In the genomic region with DNA sequence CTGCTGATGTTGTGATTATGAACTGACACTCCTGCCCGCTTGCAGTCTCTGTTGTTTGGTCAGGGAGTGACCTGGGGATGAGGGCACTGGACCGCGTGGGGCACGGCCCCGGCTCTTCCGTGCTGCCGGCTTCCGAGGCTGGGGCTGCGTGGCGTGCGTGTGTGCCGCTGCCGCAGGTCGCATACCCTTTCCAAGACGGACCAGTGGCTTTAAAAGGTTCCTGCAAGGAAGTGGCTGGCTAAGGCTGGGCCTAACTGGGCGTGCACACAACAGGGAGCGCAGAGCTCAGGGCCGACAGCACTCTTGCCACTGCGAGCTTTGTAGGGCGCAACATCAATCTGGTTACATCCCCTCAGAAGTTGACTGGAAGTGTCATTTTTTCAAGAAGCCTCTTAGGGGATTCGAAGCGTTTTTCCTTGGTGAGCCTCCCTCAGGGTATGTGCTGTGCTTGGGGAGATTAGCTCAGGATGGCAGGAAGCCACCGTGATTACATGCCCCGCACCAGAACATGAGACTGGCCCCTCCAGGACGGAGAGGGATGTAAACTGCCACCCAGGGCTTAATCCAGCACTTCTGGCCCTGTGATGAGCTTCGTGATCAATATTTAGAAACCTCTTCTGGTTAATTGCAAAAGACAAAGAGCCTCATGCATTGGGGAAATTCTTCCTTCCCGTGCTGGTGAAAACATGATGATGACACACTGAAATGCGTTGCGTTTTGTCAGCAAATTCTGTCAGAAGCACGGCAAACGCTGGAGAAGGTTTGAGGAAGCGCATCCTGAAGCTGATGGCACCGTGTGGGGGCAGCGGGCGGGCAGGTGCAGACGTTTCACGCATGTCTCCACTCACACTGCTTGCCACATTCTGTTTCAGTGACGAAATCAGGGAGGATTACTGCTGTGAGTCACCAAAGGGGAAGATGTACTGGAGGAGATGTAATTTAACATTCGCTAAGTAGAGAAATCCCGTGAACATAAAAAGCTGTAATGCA, we compare ENCODE assay signal across 8 cellular contexts. TPM values are rescaled to one million over a fixed set of nuclear protein-coding genes. Genes with fewer than 3 reads are reported as not detected.
A peak's percentile ranks its signal among the peaks of the same experiment; 100 is the strongest.
DNase-seq lines count a peak whose midpoint lies in the region; ATAC-seq and TF ChIP-seq lines count a peak whose summit lies in the region.

No MANE protein-coding gene starts in this region.

- TF ChIP-seq EP300 in SK-N-SH (IDR thresholded peaks at IDR 0.05; ENCODE audit: borderline replicate concordance in 1 of 2, low read depth in 1 of 2, low read length in 1 of 2) (no peak), esophagus muscularis mucosa (IDR thresholded peaks at IDR 0.05) (no peak)

- peaks cover 56% of the 10 kb centered on the region for H4K20me1 ChIP-seq in SK-N-SH (ENCODE audit: insufficient read depth)

- H3K9me3 ChIP-seq in CD4-positive, alpha-beta T cell (ENCODE audit: control insufficient read depth, low read length), result no peaks in the 10 kb centered on the region
- no peaks in the 10 kb centered on the region for H3K9me3 ChIP-seq in SK-N-SH
- H3K9me3 ChIP-seq in esophagus muscularis mucosa, result no peaks in the 10 kb centered on the region
- H3K9me3 ChIP-seq in neutrophil, result no peaks in the 10 kb centered on the region
- H3K9me3 ChIP-seq in vagina, result no peaks in the 10 kb centered on the region

- CTCF ChIA-PET in CD4-positive, alpha-beta T cell (lab: Charles Lee), result no interaction called here
- CTCF ChIA-PET in SK-N-SH (lab: Yijun Ruan, JAX), result interaction anchor here (0.5 to 1.3 kb wide), 3 partner anchors 10 to 14 kb away, joined by 3 read pairs; no protein-coding TSS in a partner anchor

- H3F3A ChIP-seq in SK-N-SH (replicated peaks; ENCODE audit: insufficient read depth), result peaks cover 5% of the 10 kb centered on the region

- H3K4me3 ChIP-seq in SK-N-SH (ENCODE audit: low read depth in 2 of 2, low read length in 1 of 2), result no peak overlapping the region
- H3K4me3 ChIP-seq in esophagus muscularis mucosa, result no peak overlapping the region
- peak overlapping the region; percentile 43 to 47 for H3K4me3 ChIP-seq in neutrophil (ENCODE audit: low read depth in 1 of 2, low read length in 1 of 2)
- H3K4me3 ChIP-seq in vagina, result no peak overlapping the region

- peak; percentile 83 for ATAC-seq in CD4-positive, alpha-beta T cell (ENCODE audit: poor library complexity)
- no peak for ATAC-seq in GM19397 (IDR thresholded peaks at IDR 0.05; ENCODE audit: unreplicated experiment)

- no peaks in the 10 kb centered on the region for H3K9me3 Mint-ChIP-seq in CD4-positive, alpha-beta T cell

- H3K27me3 ChIP-seq in CD4-positive, alpha-beta T cell (ENCODE audit: control insufficient read depth, insufficient read depth, low read length), result no peaks in the 10 kb centered on the region
- H3K27me3 ChIP-seq in SK-N-SH (ENCODE audit: insufficient read depth), result no peaks in the 10 kb centered on the region
- H3K27me3 ChIP-seq in esophagus muscularis mucosa, result no peaks in the 10 kb centered on the region
- no peaks in the 10 kb centered on the region for H3K27me3 ChIP-seq in neutrophil
- H3K27me3 ChIP-seq in vagina, result no peaks in the 10 kb centered on the region

- peaks cover 95% of the 10 kb centered on the region for H3K79me2 ChIP-seq in SK-N-SH (ENCODE audit: insufficient read depth)

- H3K4me1 ChIP-seq in SK-N-SH (ENCODE audit: control insufficient read depth in 1 of 2, insufficient read depth in 2 of 2, low read depth in 1 of 2, low read length in 1 of 2), result no peaks in the 10 kb centered on the region
- H3K4me1 ChIP-seq in esophagus muscularis mucosa, result peaks cover 0 to 33% (median 14%) of the 10 kb centered on the region in 4 donors
- H3K4me1 ChIP-seq in neutrophil (ENCODE audit: control insufficient read depth in 1 of 2, insufficient read depth in 1 of 2, low read depth in 1 of 2, low read length in 1 of 2), result peaks cover 77% of the 10 kb centered on the region in 2 experiments
- H3K4me1 ChIP-seq in vagina, result peaks cover 22% of the 10 kb centered on the region

- H3K27me3 Mint-ChIP-seq in CD4-positive, alpha-beta T cell, result no peaks in the 10 kb centered on the region

- H3K27ac ChIP-seq in CD4-positive, alpha-beta T cell (ENCODE audit: low read depth, low read length), result no peak overlapping the region
- H3K27ac ChIP-seq in SK-N-SH (ENCODE audit: low read depth in 2 of 2, low read length in 1 of 2) (peak overlapping the region in 1 of 2 experiments; percentile 13; a peak in 2 of 4 replicates), esophagus muscularis mucosa (replicated peaks in 1 of 4) (peak overlapping the region in 3 of 4 donors; percentile 25 to 35 (median 27)), neutrophil (peak overlapping the region; percentile 96), vagina (no peak overlapping the region)

- peaks cover 56% of the 10 kb centered on the region for H3K4me1 Mint-ChIP-seq in CD4-positive, alpha-beta T cell (ENCODE audit: low read depth)

- H3K4me2 ChIP-seq in SK-N-SH, result no peak overlapping the region

- H2AFZ ChIP-seq in SK-N-SH (ENCODE audit: low read depth), result no peak overlapping the region

- peak in 2 of 10 experiments; percentile 34 to 47 for DNase-seq in CD4-positive, alpha-beta T cell
- DNase-seq in SK-N-SH (peak; percentile 10), esophagus muscularis mucosa (ENCODE audit: extremely low spot score) (no peak), mesenteric fat pad (ENCODE audit: low spot score) (no peak), NCI-H345 treated with DMSO at 0.1 percent for 48 hours (lab: John Stamatoyannopoulos, UW; ENCODE audit: unreplicated experiment) (no peak), vagina (ENCODE audit: extremely low spot score in 2 of 2) (no peak)

- TF ChIP-seq RAD21 in SK-N-SH (IDR thresholded peaks at IDR 0.05; ENCODE audit: low read length), result no peak

- intact Hi-C loops in CD4-positive, alpha-beta T cell (cut with DNase I, micrococcal nuclease), result no loop called here
- intact Hi-C loops in esophagus muscularis mucosa (cut with DNase I), result no loop called here
- intact Hi-C loops in vagina (cut with DNase I), result no loop called here

- peak overlapping the region; percentile 47 for H3K4me3 Mint-ChIP-seq in CD4-positive, alpha-beta T cell

- 83% methylated on average over 26 of the region's 40 CpGs for WGBS in SK-N-SH (ENCODE audit: low lambda C conversion rate)
- 73% methylated on average over 30 of the region's 40 CpGs for WGBS in esophagus muscularis mucosa

- no peak for TF ChIP-seq CTCF in CD4-positive, alpha-beta T cell (IDR thresholded peaks at IDR 0.05)
- TF ChIP-seq CTCF in SK-N-SH (IDR thresholded peaks at IDR 0.05) (no peak), esophagus muscularis mucosa (IDR thresholded peaks at IDR 0.05) (no peak), neutrophil (IDR thresholded peaks at IDR 0.05) (peak; percentile 33), vagina (IDR thresholded peaks at IDR 0.05) (no peak)

- POLR2A ChIA-PET in CD4-positive, alpha-beta T cell (lab: Charles Lee), result interaction anchor here (2.2 kb wide), 1 partner anchor 11 kb away, joined by 7 read pairs; a partner anchor contains a TSS
- POLR2A ChIA-PET in SK-N-SH (lab: Yijun Ruan, JAX), result interaction anchor here (1.0 kb wide), 1 partner anchor 9 kb away, joined by 3 read pairs; no protein-coding TSS in a partner anchor

- H3K9me2 ChIP-seq in SK-N-SH, result no peaks in the 10 kb centered on the region

- no peak overlapping the region for H3K9ac ChIP-seq in SK-N-SH

- H3K36me3 Mint-ChIP-seq in CD4-positive, alpha-beta T cell (ENCODE audit: low read depth), result peaks cover 63% of the 10 kb centered on the region

- TF ChIP-seq POLR2A in esophagus muscularis mucosa (IDR thresholded peaks at IDR 0.05; ENCODE audit: low read depth) (no peak), vagina (IDR thresholded peaks at IDR 0.05) (no peak)

- H3K36me3 ChIP-seq in SK-N-SH (replicated peaks in 1 of 2; ENCODE audit: control insufficient read depth in 1 of 2, insufficient read depth in 2 of 2, low read length in 1 of 2) (peaks cover 7 to 24% of the 10 kb centered on the region in 2 experiments), esophagus muscularis mucosa (peaks cover 26 to 60% (median 56%) of the 10 kb centered on the region in 4 donors), neutrophil (peaks cover 29% of the 10 kb centered on the region), vagina (peaks cover 0 to 26% of the 10 kb centered on the region in 2 donors)

- peak overlapping the region; percentile 72 for H3K27ac Mint-ChIP-seq in CD4-positive, alpha-beta T cell

TF ChIP-seq in SK-N-SH, 30 proteins besides CTCF, POLR2A, EP300 and RAD21 (continues in another document):
- TF ChIP-seq POLR2AphosphoS5 (IDR thresholded peaks at IDR 0.05; ENCODE audit: low read depth, low read length) (no peak), FOXM1 (IDR thresholded peaks at IDR 0.05; ENCODE audit: low read depth) (no peak), JUND (IDR thresholded peaks at IDR 0.05) (no peak), MEF2A (IDR thresholded peaks at IDR 0.05; ENCODE audit: borderline replicate concordance, low read depth) (no peak)
- TF ChIP-seq, protein P1, sequence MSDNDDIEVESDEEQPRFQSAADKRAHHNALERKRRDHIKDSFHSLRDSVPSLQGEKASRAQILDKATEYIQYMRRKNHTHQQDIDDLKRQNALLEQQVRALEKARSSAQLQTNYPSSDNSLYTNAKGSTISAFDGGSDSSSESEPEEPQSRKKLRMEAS (IDR thresholded peaks at IDR 0.05; ENCODE audit: low read depth), result no peak
- TF ChIP-seq, protein P2, sequence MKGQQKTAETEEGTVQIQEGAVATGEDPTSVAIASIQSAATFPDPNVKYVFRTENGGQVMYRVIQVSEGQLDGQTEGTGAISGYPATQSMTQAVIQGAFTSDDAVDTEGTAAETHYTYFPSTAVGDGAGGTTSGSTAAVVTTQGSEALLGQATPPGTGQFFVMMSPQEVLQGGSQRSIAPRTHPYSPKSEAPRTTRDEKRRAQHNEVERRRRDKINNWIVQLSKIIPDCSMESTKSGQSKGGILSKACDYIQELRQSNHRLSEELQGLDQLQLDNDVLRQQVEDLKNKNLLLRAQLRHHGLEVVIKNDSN (IDR thresholded peaks at IDR 0.05; ENCODE audit: borderline replicate concordance, low read depth), result no peak

RNA-seq across cellular contexts. Expression of a gene that starts 11.1 kb away (rescaled TPM):
- total RNA-seq in CD4-positive, alpha-beta T cell, result 10 to 100 TPM; 61.5 to 63.2 TPM
- 123 and 128 TPM in 2 replicates for polyA plus RNA-seq in SK-N-SH (2012; rRNA removed)
- 64.4 and 85.4 TPM in 2 replicates for polyA plus RNA-seq in SK-N-SH (2012; cell fraction: cytosol; rRNA removed)
- polyA plus RNA-seq in SK-N-SH (2012; cell fraction: nucleus; rRNA removed), result 196 and 274 TPM in 2 replicates
- total RNA-seq in esophagus muscularis mucosa, result 10 to 100 TPM; 54.5 to 63.1 (median 59.8) TPM
- 46.8 TPM for total RNA-seq in mesenteric fat pad
- total RNA-seq in vagina, result 103 TPM

RNA-seq across cellular contexts. Expression of a gene that starts 46.2 kb away (rescaled TPM):
- 10 to 100 TPM; 31.1 to 33.1 TPM for total RNA-seq in CD4-positive, alpha-beta T cell
- polyA plus RNA-seq in SK-N-SH (2012; rRNA removed), result 14.5 and 14.9 TPM in 2 replicates
- 5.2 and 6.2 TPM in 2 replicates for polyA plus RNA-seq in SK-N-SH (2012; cell fraction: cytosol; rRNA removed)
- 74.4 and 110 TPM in 2 replicates for polyA plus RNA-seq in SK-N-SH (2012; cell fraction: nucleus; rRNA removed)
- total RNA-seq in esophagus muscularis mucosa (10 to 100 TPM in 3 of 4 donors, 1 to 10 TPM in 1; 8.9 to 16.5 (median 13.1) TPM), mesenteric fat pad (19.0 TPM), vagina (25.5 TPM)

RNA-seq across cellular contexts. Expression of a gene that starts 51.8 kb away (rescaled TPM):
- total RNA-seq in CD4-positive, alpha-beta T cell, result 100 to 1,000 TPM; 132 to 148 TPM
- polyA plus RNA-seq in SK-N-SH (2012; rRNA removed), result 158 and 183 TPM in 2 replicates
- 73.8 and 122 TPM in 2 replicates for polyA plus RNA-seq in SK-N-SH (2012; cell fraction: cytosol; rRNA removed)
- 419 and 467 TPM in 2 replicates for polyA plus RNA-seq in SK-N-SH (2012; cell fraction: nucleus; rRNA removed)
- total RNA-seq in esophagus muscularis mucosa (100 to 1,000 TPM; 110 to 245 (median 172) TPM), mesenteric fat pad (147 TPM), vagina (93.1 TPM)

Comparison
In these comparisons a context has a peak if more than half of its experiments do, and no peak if none do; other contexts are left out.
1. H3K27ac ChIP-seq: peak in esophagus muscularis mucosa (3 of 4) and neutrophil (single experiment); none in CD4-positive, alpha-beta T cell (single experiment) and vagina (single experiment).
2. H3K4me3 ChIP-seq: peak in neutrophil (2 of 2); none in SK-N-SH (0 of 2), esophagus muscularis mucosa (0 of 4) and vagina (0 of 2).